ENCODE assay signal across 24 cellular contexts in genomic region chr1:236350308-236350707, GRCh38. TPM values are rescaled to one million over a fixed set of nuclear protein-coding genes. Genes with fewer than 3 reads are reported as not detected.
DNase-seq lines count a peak whose midpoint lies in the region; ATAC-seq, FAIRE-seq and TF ChIP-seq lines count a peak whose summit lies in the region.
"Had no signal": no experiment of that assay in that cellular context is flagged by ENCODE, and none has a peak within 500 bp of the region (broad histone marks: within the 10 kb centered on the region; RNA-seq: fewer than 3 reads in every experiment).

No MANE protein-coding gene starts in this region.

- POLR2A ChIA-PET in K562 (lab: Yijun Ruan, JAX) = interaction anchor here (0.7 to 1.1 kb wide), 5 partner anchors 9 to 791 kb away, joined by 3 to 5 read pairs (median 3); no protein-coding TSS in a partner anchor

- H3K9me3 ChIP-seq in K562 (replicated peaks; ENCODE audit: control insufficient read depth, insufficient read depth, low read depth, low read length) = peaks cover 8% of the 10 kb centered on the region

- DNase-seq in ELF-1 (ENCODE audit: low read depth, low spot score) (peak; percentile 6), K562 (ENCODE audit: extremely low read depth in 1 of 4, low spot score in 3 of 4) (peak in 1 of 4 experiments; percentile 52), mesothelial cell of epicardium (ENCODE audit: low spot score in 2 of 2, unreplicated experiment in 2 of 2) (no peak), DMS 273 treated with DMSO at 0.1 percent for 48 hours (lab: John Stamatoyannopoulos, UW) (no peak), COLO668 (lab: John Stamatoyannopoulos, UW; ENCODE audit: unreplicated experiment) (no peak)
- no peak for DNase-seq in activated CD4-positive, alpha-beta T cell treated with anti-CD3 and anti-CD28 coated beads, Interleukin-2, amount 50 U/mL, for 48 hours
- DNase-seq: Calu3; CD4-positive, CD25-positive, alpha-beta regulatory T cell; CD8-positive, alpha-beta T cell; COR-L47; DMS153; DND-41; GDM1; H9 had no signal

- no peaks in the 10 kb centered on the region for H3K27me3 ChIP-seq in K562 (ENCODE audit: control insufficient read depth in 2 of 2, insufficient read depth in 2 of 2, low read length in 2 of 2)
- H3K27me3 ChIP-seq: BLaER1 had no signal

- H3K4me1 ChIP-seq in K562 (replicated peaks in 1 of 2; ENCODE audit: control insufficient read depth in 2 of 2, insufficient read depth in 2 of 2, low read length in 2 of 2) = peaks cover 44 to 53% of the 10 kb centered on the region in 2 experiments
- H3K4me1 ChIP-seq: BLaER1 had no signal

- TF ChIP-seq CTCF in K562 (IDR thresholded peaks at IDR 0.05 in 2 of 3, conservative IDR thresholded peaks at IDR 0.05 in 1 of 3; ENCODE audit: insufficient read depth in 2 of 3, low read depth in 1 of 3, low read length in 3 of 3) (no peak), mesothelial cell of epicardium (IDR thresholded peaks at IDR 0.05; ENCODE audit: unreplicated experiment) (no peak)

- H3K79me2 ChIP-seq in K562 (ENCODE audit: control insufficient read depth, insufficient read depth, low read length) = no peaks in the 10 kb centered on the region

- H3K4me3 ChIP-seq in K562 = no peak overlapping the region
- H3K4me3 ChIP-seq: BLaER1, GM12878, GM23338 had no signal

- H3K4me2 ChIP-seq in K562 (ENCODE audit: insufficient read depth, low read length) = peak overlapping the region; percentile 57; the same call in 1 of the 2 replicates
- H3K4me2 ChIP-seq: BLaER1, GM23338 had no signal

- CTCF ChIA-PET in K562 (lab: Yijun Ruan, JAX; ENCODE audit: low intra/inter-chr PET ratio) = no interaction called here

- H4K20me1 ChIP-seq in K562 (replicated peaks; ENCODE audit: control insufficient read depth, insufficient read depth, low read length) = no peaks in the 10 kb centered on the region
- H4K20me1 ChIP-seq: BLaER1 had no signal

- intact Hi-C loops in K562 (cut with micrococcal nuclease) = loop anchor here (5.0 kb wide), 2 partner anchors 68 to 137 kb away; partner anchors contain the start of gene ERO1B

- H3K4me1 Mint-ChIP-seq in mesothelial cell of epicardium = peaks cover 32% of the 10 kb centered on the region
- H3K4me1 Mint-ChIP-seq: B cell had no signal

- no peaks in the 10 kb centered on the region for H3K9me3 Mint-ChIP-seq in mesothelial cell of epicardium
- H3K9me3 Mint-ChIP-seq: CD4-positive, CD25-positive, alpha-beta regulatory T cell; CD8-positive, alpha-beta T cell; GM23338; H9 had no signal

- H3K27ac Mint-ChIP-seq in mesothelial cell of epicardium = peak overlapping the region; percentile 50
- H3K27ac Mint-ChIP-seq: B cell; CD8-positive, alpha-beta T cell; GM23338; H9 had no signal

- no peak overlapping the region for H3K4me3 Mint-ChIP-seq in mesothelial cell of epicardium
- H3K4me3 Mint-ChIP-seq: B cell; CD4-positive, CD25-positive, alpha-beta regulatory T cell; CD8-positive, alpha-beta T cell; GM23338; H9 had no signal

- TF ChIP-seq RAD21 in K562 (CRISPR knock-in tag; conservative IDR thresholded peaks at IDR 0.05 in 1 of 2, IDR thresholded peaks at IDR 0.05 in 1 of 2) = no peak

- 41% methylated on average over 5 of the region's 5 CpGs for WGBS in K562 (ENCODE audit: insufficient coverage, low coverage, missing lambda C conversion rate)

- H3K9ac ChIP-seq in K562 (ENCODE audit: insufficient read depth in 1 of 2, low read depth in 2 of 2, low read length in 2 of 2) = peak overlapping the region; percentile 55 to 77; a peak in 3 of 4 replicates
- H3K9ac ChIP-seq: BLaER1 had no signal

- peak overlapping the region; percentile 97 for H3K27ac ChIP-seq in K562 (ENCODE audit: extremely low read depth, low read depth, low read length)
- H3K27ac ChIP-seq: 22Rv1, BLaER1, C4-2B had no signal

- no peak for FAIRE-seq in K562 (lab: Jason Lieb, UNC)
- FAIRE-seq: A204.1, GM12878, GM19239 had no signal

- H3K36me3 ChIP-seq in K562 (ENCODE audit: control insufficient read depth, insufficient read depth, low read length) = no peaks in the 10 kb centered on the region
- H3K36me3 ChIP-seq: BLaER1 had no signal

- peak overlapping the region; percentile 68 for H2AFZ ChIP-seq in K562 (ENCODE audit: low read depth, low read length)
- H2AFZ ChIP-seq: GM23338 had no signal

- H3K36me3 Mint-ChIP-seq in mesothelial cell of epicardium = no peaks in the 10 kb centered on the region
- H3K36me3 Mint-ChIP-seq: CD4-positive, CD25-positive, alpha-beta regulatory T cell; CD8-positive, alpha-beta T cell had no signal

- ATAC-seq in K562 = peak; percentile 1; the same call in 1 of the 3 replicates
- ATAC-seq: CD8-positive, alpha-beta T cell; GM12878; GM23338; HCT116 had no signal

- H3K27me3 Mint-ChIP-seq in mesothelial cell of epicardium (ENCODE audit: low read depth) = peaks cover 1% of the 10 kb centered on the region

- no TSS peak for BruUV-seq in K562 (replicated peaks; lab: Mats Ljungman, UMichigan)

- no peak for TF ChIP-seq EP300 in K562 (IDR thresholded peaks at IDR 0.05; ENCODE audit: low read length)

- TF ChIP-seq POLR2A in K562 (conservative IDR thresholded peaks at IDR 0.05) = no peak

- in situ Hi-C loops in K562 (cut with MboI) = no loop called here

- no peaks in the 10 kb centered on the region for H3K9me1 ChIP-seq in K562 (ENCODE audit: control insufficient read depth, insufficient read depth, low read length)

TF ChIP-seq in K562, 482 proteins besides CTCF, POLR2A, EP300 and RAD21:
- TF ChIP-seq CHAMP1 (IDR thresholded peaks at IDR 0.05) = peak; percentile 44; the same call in 1 of the 2 replicates
- peak in 1 of 2 experiments; percentile 13; a peak in 1 of 4 replicates for TF ChIP-seq SRF (CRISPR knock-in tag; IDR thresholded peaks at IDR 0.05)
- TF ChIP-seq THRAP3 (IDR thresholded peaks at IDR 0.05; ENCODE audit: borderline replicate concordance) = peak; percentile 15
- no peak for TF ChIP-seq THAP7 (CRISPR knock-in tag; IDR thresholded peaks at IDR 0.05)
- 0 out of 2 replicates have a peak, but pooled peaks have one; percentile 16 for TF ChIP-seq ZNF766 (CRISPR knock-in tag; conservative IDR thresholded peaks at IDR 0.05)
- TF ChIP-seq ZBTB43 (CRISPR knock-in tag; IDR thresholded peaks at IDR 0.05) = no peak

RNA-seq across cellular contexts. Expression of gene EDARADD, which starts 43.8 kb away (rescaled TPM):
- total RNA-seq in K562 (2011; cell fraction: chromatin; rRNA removed; ENCODE audit: low replicate concordance) = 1.1 and 4.5 TPM in 2 replicates
- total RNA-seq in K562 (2011; cell fraction: nucleolus; rRNA removed) = 1.5 and 4.3 TPM in 2 replicates
- 3.6 and 4.0 TPM in 2 replicates for total RNA-seq in K562 (2011; cell fraction: nucleoplasm; rRNA removed)
- 20.6 and 23.1 TPM in 2 replicates for total RNA-seq in K562 (2014; rRNA removed)
- total RNA-seq in K562 (2014; rRNA removed; fragmentation: Illumina TruSeq; extraction: Trizol) = 20.4 and 21.6 TPM in 2 replicates
- 29.3 and 32.2 TPM in 2 replicates for total RNA-seq in K562 (2015; rRNA removed; fragmentation: Illumina TruSeq; extraction: Trizol)
- total RNA-seq in K562 (2021) = 21.1 and 22.5 TPM in 2 replicates
- 0.46 and 0.49 TPM in 2 replicates for polyA plus RNA-seq in K562 (2011; rRNA removed)
- polyA plus RNA-seq in K562 (2011; cell fraction: cytosol; rRNA removed) = 0.25 and 0.43 TPM in 2 replicates
- polyA plus RNA-seq in K562 (2011; cell fraction: nucleus; rRNA removed) = 0.14 and 0.31 TPM in 2 replicates
- polyA plus RNA-seq in K562 (2012) = 20.5 and 30.0 TPM in 2 replicates
- 31.1 and 32.4 TPM in 2 replicates for polyA plus RNA-seq in K562 (2014; fragmentation: Illumina TruSeq; extraction: Trizol)
- polyA plus RNA-seq in K562 (2014; fragmentation: Nextera tagmentation; extraction: Ambion mirVana) = 1 to 10 TPM; 5.2 to 8.5 TPM
- 17.8 and 21.5 TPM in 2 replicates for polyA plus RNA-seq in K562 (2014; rRNA removed)
- polyA minus RNA-seq in K562 (2011; rRNA and poly(A)+ RNA removed) = 0.56 and 0.72 TPM in 2 replicates
- 0.64 TPM in 1 of 2 replicates, not detected in the other for polyA minus RNA-seq in K562 (2011; cell fraction: cytosol; rRNA and poly(A)+ RNA removed)
- 0.40 and 1.3 TPM in 2 replicates for polyA minus RNA-seq in K562 (2011; cell fraction: nucleus; rRNA and poly(A)+ RNA removed)
- 16.6 to 18.1 TPM (median 17.0 TPM) in 3 replicates for total RNA-seq in mesothelial cell of epicardium
- total RNA-seq: B cell had no signal
- polyA plus RNA-seq: AG04450 had no signal
